In genomic region chr21:37369307-37369854, GRCh38 we compare ENCODE assay signal across 9 cellular contexts. TPM values are rescaled to one million over a fixed set of nuclear protein-coding genes. Genes with fewer than 3 reads are reported as not detected.
A peak's percentile ranks its signal among the peaks of the same experiment; 100 is the strongest.
DNase-seq lines count a peak whose midpoint lies in the region; ATAC-seq, FAIRE-seq and TF ChIP-seq lines count a peak whose summit lies in the region.
"Had no signal": no experiment of that assay in that cellular context is flagged by ENCODE, and none has a peak within 500 bp of the region (broad histone marks: within the 10 kb centered on the region; RNA-seq: fewer than 3 reads in every experiment).

No MANE protein-coding gene starts in this region.

- no peaks in the 10 kb centered on the region for H3K27me3 ChIP-seq in keratinocyte (ENCODE audit: control insufficient read depth, extremely low read depth, insufficient read depth, low read length)
- H3K27me3 ChIP-seq in thoracic aorta (replicated peaks; ENCODE audit: insufficient read depth): no peaks in the 10 kb centered on the region

- no peak for DNase-seq in activated CD8-positive, alpha-beta memory T cell treated with anti-CD3 and anti-CD28 coated beads, Interleukin-2, amount 10 ng/mL, durations not matched to agents 7 days and 5 days
- no peak for DNase-seq in activated CD8-positive, alpha-beta memory T cell treated with anti-CD3 and anti-CD28 coated beads, Interleukin-2, amount 50 U/mL, for 4 hours
- no peak for DNase-seq in activated T-helper 2 cell treated with anti-CD3 and anti-CD28 coated beads, Interferon-gamma antibody, Interleukin-2, Interleukin-4, amounts not matched to agents 10 μg/mL and 5 μg/mL and 100 μg/mL, durations not matched to agents 14 hours and 24 hours and 36 hours (ENCODE audit: low spot score)
- no peak for DNase-seq in keratinocyte (ENCODE audit: low read depth, low spot score)
- no peak for DNase-seq in thoracic aorta (ENCODE audit: low spot score)
- no peak for DNase-seq in GM10248 (ENCODE audit: extremely low spot score)
- DNase-seq: midbrain had no signal

- H3K4me1 ChIP-seq in keratinocyte (ENCODE audit: control insufficient read depth, extremely low read depth, insufficient read depth, low read length) (peaks cover 53% of the 10 kb centered on the region), thoracic aorta (ENCODE audit: control insufficient read depth in 1 of 2, low read depth in 2 of 2) (peaks cover 48 to 70% of the 10 kb centered on the region in 2 donors)

- H3K4me1 Mint-ChIP-seq in activated CD8-positive, alpha-beta memory T cell treated with anti-CD3 and anti-CD28 coated beads, Interleukin-2, amount 10 ng/mL, durations not matched to agents 7 days and 5 days: peaks cover 57% of the 10 kb centered on the region
- peaks cover 57% of the 10 kb centered on the region for H3K4me1 Mint-ChIP-seq in activated T-helper 2 cell treated with anti-CD3 and anti-CD28 coated beads, Interferon-gamma antibody, Interleukin-2, Interleukin-4, amounts not matched to agents 10 μg/mL and 5 μg/mL and 100 μg/mL, durations not matched to agents 14 hours and 24 hours and 36 hours (ENCODE audit: low read depth)

- peak overlapping the region; percentile 88 for H3K4me3 Mint-ChIP-seq in activated CD8-positive, alpha-beta memory T cell treated with anti-CD3 and anti-CD28 coated beads, Interleukin-2, amount 10 ng/mL, durations not matched to agents 7 days and 5 days
- peak overlapping the region; percentile 87 for H3K4me3 Mint-ChIP-seq in activated T-helper 2 cell treated with anti-CD3 and anti-CD28 coated beads, Interferon-gamma antibody, Interleukin-2, Interleukin-4, amounts not matched to agents 10 μg/mL and 5 μg/mL and 100 μg/mL, durations not matched to agents 14 hours and 24 hours and 36 hours (ENCODE audit: low read depth)

- H2AFZ ChIP-seq in keratinocyte (ENCODE audit: control insufficient read depth, low read length): no peak overlapping the region

- ATAC-seq in activated CD8-positive, alpha-beta memory T cell treated with anti-CD3 and anti-CD28 coated beads, Interleukin-2, amount 10 ng/mL, durations not matched to agents 7 days and 5 days: no peak
- ATAC-seq in thoracic aorta (ENCODE audit: insufficient number of reproducible peaks, low FRiP score, low read depth): no peak
- no peak for ATAC-seq in GM19395 (IDR thresholded peaks at IDR 0.05; ENCODE audit: unreplicated experiment)
- no peak for ATAC-seq in HG03469 (IDR thresholded peaks at IDR 0.05; ENCODE audit: unreplicated experiment)

- H3K27ac Mint-ChIP-seq in activated CD8-positive, alpha-beta memory T cell treated with anti-CD3 and anti-CD28 coated beads, Interleukin-2, amount 10 ng/mL, durations not matched to agents 7 days and 5 days: peak overlapping the region; percentile 89
- peak overlapping the region; percentile 83 for H3K27ac Mint-ChIP-seq in activated T-helper 2 cell treated with anti-CD3 and anti-CD28 coated beads, Interferon-gamma antibody, Interleukin-2, Interleukin-4, amounts not matched to agents 10 μg/mL and 5 μg/mL and 100 μg/mL, durations not matched to agents 14 hours and 24 hours and 36 hours

- no peak for FAIRE-seq in keratinocyte (lab: Jason Lieb, UNC)

- peaks cover 4% of the 10 kb centered on the region for H3K9me1 ChIP-seq in keratinocyte (ENCODE audit: control insufficient read depth, extremely low read depth, insufficient read depth, low read length)

- H4K20me1 ChIP-seq in keratinocyte (ENCODE audit: control insufficient read depth, extremely low read depth, insufficient read depth, low read length): peaks cover 5% of the 10 kb centered on the region

- TF ChIP-seq CTCF in keratinocyte (optimal IDR thresholded peaks at IDR 0.05 in 1 of 3, IDR thresholded peaks at IDR 0.05 in 1 of 3, conservative IDR thresholded peaks at IDR 0.05 in 1 of 3; ENCODE audit: extremely low read depth in 1 of 3, insufficient read depth in 2 of 3, low read length in 3 of 3) (no peak), thoracic aorta (IDR thresholded peaks at IDR 0.05) (no peak), GM10248 (IDR thresholded peaks at IDR 0.05; ENCODE audit: control extremely low read depth, extremely low read depth, low read depth, missing control alignments) (no peak)

- POLR2A ChIA-PET in GM10248 (lab: Yijun Ruan, JAX): no interaction called here

- H3K4me3 ChIP-seq in keratinocyte (ENCODE audit: control insufficient read depth in 2 of 3, extremely low read depth in 1 of 3, insufficient read depth in 2 of 3, low read depth in 1 of 3, low read length in 3 of 3) (peak overlapping the region; percentile 81 to 93 (median 91)), thoracic aorta (peak overlapping the region; percentile 96)

- CTCF ChIA-PET in activated CD8-positive, alpha-beta memory T cell treated with anti-CD3 and anti-CD28 coated beads, Interleukin-2, amount 10 ng/mL, durations not matched to agents 7 days and 5 days (lab: Charles Lee): interaction anchor here (1.0 to 2.3 kb wide), 8 partner anchors 10 to 149 kb away, joined by 3 to 10 read pairs (median 3); partner anchors contain the start of gene VPS26C
- CTCF ChIA-PET in GM10248 (lab: Yijun Ruan, JAX): interaction anchor here (0.9 to 2.4 kb wide), 4 partner anchors 11 to 194 kb away, joined by 3 to 6 read pairs (median 3); no protein-coding TSS in a partner anchor

- H3K27ac ChIP-seq in keratinocyte (ENCODE audit: control insufficient read depth, insufficient read depth, low read length) (peak overlapping the region; percentile 98), thoracic aorta (peak overlapping the region in 1 of 2 donors; percentile 99)

- H3K36me3 Mint-ChIP-seq in activated CD8-positive, alpha-beta memory T cell treated with anti-CD3 and anti-CD28 coated beads, Interleukin-2, amount 10 ng/mL, durations not matched to agents 7 days and 5 days: peaks cover 11% of the 10 kb centered on the region
- peaks cover 26% of the 10 kb centered on the region for H3K36me3 Mint-ChIP-seq in activated T-helper 2 cell treated with anti-CD3 and anti-CD28 coated beads, Interferon-gamma antibody, Interleukin-2, Interleukin-4, amounts not matched to agents 10 μg/mL and 5 μg/mL and 100 μg/mL, durations not matched to agents 14 hours and 24 hours and 36 hours (ENCODE audit: low read depth)

- peaks cover 74% of the 10 kb centered on the region for H3K79me2 ChIP-seq in keratinocyte (ENCODE audit: control insufficient read depth, insufficient read depth, low read length)

- H3K27me3 Mint-ChIP-seq in activated CD8-positive, alpha-beta memory T cell treated with anti-CD3 and anti-CD28 coated beads, Interleukin-2, amount 10 ng/mL, durations not matched to agents 7 days and 5 days: no peaks in the 10 kb centered on the region
- H3K27me3 Mint-ChIP-seq in activated T-helper 2 cell treated with anti-CD3 and anti-CD28 coated beads, Interferon-gamma antibody, Interleukin-2, Interleukin-4, amounts not matched to agents 10 μg/mL and 5 μg/mL and 100 μg/mL, durations not matched to agents 14 hours and 24 hours and 36 hours (ENCODE audit: low read depth): no peaks in the 10 kb centered on the region

- H3K36me3 ChIP-seq in keratinocyte (ENCODE audit: control insufficient read depth in 2 of 2, extremely low read depth in 1 of 2, insufficient read depth in 2 of 2, low read length in 2 of 2) (no peaks in the 10 kb centered on the region), thoracic aorta (no peaks in the 10 kb centered on the region)

- peak overlapping the region; percentile 96 for H3K9ac ChIP-seq in keratinocyte (ENCODE audit: control insufficient read depth, extremely low read depth, insufficient read depth, low read length)

- dilution Hi-C loops in keratinocyte (cut with MboI; ENCODE audit: extremely low pct_ligation_motif_present, low sequenced_read_pairs): no loop called here

- H3K4me2 ChIP-seq in keratinocyte (ENCODE audit: control insufficient read depth, extremely low read depth, insufficient read depth, low read depth, low read length): peak overlapping the region; percentile 91

- H3K9me3 Mint-ChIP-seq in activated CD8-positive, alpha-beta memory T cell treated with anti-CD3 and anti-CD28 coated beads, Interleukin-2, amount 10 ng/mL, durations not matched to agents 7 days and 5 days (ENCODE audit: low read depth): no peaks in the 10 kb centered on the region
- H3K9me3 Mint-ChIP-seq in activated T-helper 2 cell treated with anti-CD3 and anti-CD28 coated beads, Interferon-gamma antibody, Interleukin-2, Interleukin-4, amounts not matched to agents 10 μg/mL and 5 μg/mL and 100 μg/mL, durations not matched to agents 14 hours and 24 hours and 36 hours: no peaks in the 10 kb centered on the region

- intact Hi-C loops in activated T-helper 2 cell treated with anti-CD3 and anti-CD28 coated beads, Interferon-gamma antibody, Interleukin-2, Interleukin-4, amounts not matched to agents 10 μg/mL and 5 μg/mL and 100 μg/mL, durations not matched to agents 14 hours and 24 hours and 36 hours (cut with micrococcal nuclease): loop anchor here (5.0 to 10.0 kb wide), 2 partner anchors 1215 to 1813 kb away; partner anchors contain the start of genes DOP1B and PSMG1

- H3K9me3 ChIP-seq in keratinocyte (ENCODE audit: control insufficient read depth, low read depth, low read length) (no peaks in the 10 kb centered on the region), thoracic aorta (no peaks in the 10 kb centered on the region)

RNA-seq across cellular contexts. Expression of gene DYRK1A, which starts 2.8 kb away (rescaled TPM):
- total RNA-seq in activated CD8-positive, alpha-beta memory T cell treated with anti-CD3 and anti-CD28 coated beads, Interleukin-2, amount 10 ng/mL, durations not matched to agents 7 days and 5 days: 10 to 100 TPM; 75.7 to 83.3 TPM
- total RNA-seq in activated T-helper 2 cell treated with anti-CD3 and anti-CD28 coated beads, Interferon-gamma antibody, Interleukin-2, Interleukin-4, amounts not matched to agents 10 μg/mL and 5 μg/mL and 100 μg/mL, durations not matched to agents 14 hours and 24 hours and 36 hours: 61.8 and 62.5 TPM in 2 replicates
- polyA plus RNA-seq in keratinocyte: 25.3 to 31.1 TPM (median 30.5 TPM) in 3 replicates
- 22.5 TPM for polyA plus RNA-seq in keratinocyte (2011; ENCODE audit: low read depth)
- polyA plus RNA-seq in keratinocyte (2011; cell fraction: cytosol; rRNA removed): 13.7 and 20.2 TPM in 2 replicates
- polyA plus RNA-seq in keratinocyte (2011; cell fraction: nucleus; rRNA removed): 59.4 and 61.5 TPM in 2 replicates
- polyA plus RNA-seq in keratinocyte (2012; ENCODE audit: low replicate concordance): 13.5 and 17.6 TPM in 2 replicates
- 74.5 to 95.9 TPM (median 91.2 TPM) in 3 replicates for polyA minus RNA-seq in keratinocyte
- polyA minus RNA-seq in keratinocyte (2011; cell fraction: cytosol; rRNA and poly(A)+ RNA removed): 24.9 TPM
- 49.5 and 82.0 TPM in 2 replicates for polyA minus RNA-seq in keratinocyte (2011; cell fraction: nucleus; rRNA and poly(A)+ RNA removed)
- total RNA-seq in thoracic aorta: 10 to 100 TPM; 77.2 to 93.8 TPM
